Comparison of ENCODE assay signal across 8 cellular contexts in genomic region chr6:16712931-16713484, GRCh38. TPM values are rescaled to one million over a fixed set of nuclear protein-coding genes. Genes with fewer than 3 reads are reported as not detected.
A peak's percentile ranks its signal among the peaks of the same experiment; 100 is the strongest.
DNase-seq lines count a peak whose midpoint lies in the region; ATAC-seq and TF ChIP-seq lines count a peak whose summit lies in the region.

No MANE protein-coding gene starts in this region.

- H3K27ac ChIP-seq in aorta (ENCODE audit: low read depth in 1 of 2, low read length in 2 of 2) = peak overlapping the region in 1 of 2 donors; percentile 43

- no peaks in the 10 kb centered on the region for H3K36me3 ChIP-seq in mucosa of stomach (ENCODE audit: control insufficient read depth, insufficient read depth, low read length)
- no peaks in the 10 kb centered on the region for H3K36me3 ChIP-seq in aorta (ENCODE audit: control insufficient read depth in 1 of 2, insufficient read depth in 2 of 2, low read length in 1 of 2)

- no peak overlapping the region for H3K4me3 ChIP-seq in mucosa of stomach (ENCODE audit: low read length)
- H3K4me3 ChIP-seq in aorta (ENCODE audit: low read length in 2 of 2) = no peak overlapping the region

- H3K4me1 Mint-ChIP-seq in T-cell = peaks cover 29 to 47% (median 36%) of the 10 kb centered on the region in 3 donors
- H3K4me1 Mint-ChIP-seq in effector memory CD8-positive, alpha-beta T cell (ENCODE audit: low read depth in 2 of 2) = peaks cover 40 to 44% of the 10 kb centered on the region in 2 donors

- H3K27me3 ChIP-seq in mucosa of stomach (ENCODE audit: control insufficient read depth, insufficient read depth, low read length) (no peaks in the 10 kb centered on the region), aorta (ENCODE audit: control insufficient read depth in 1 of 2, insufficient read depth in 2 of 2, low read length in 1 of 2) (no peaks in the 10 kb centered on the region)

- H3K9me3 Mint-ChIP-seq in T-cell = no peaks in the 10 kb centered on the region
- H3K9me3 Mint-ChIP-seq in effector memory CD8-positive, alpha-beta T cell = no peaks in the 10 kb centered on the region

- peak; percentile 60 for TF ChIP-seq CTCF in GM12873 (IDR thresholded peaks at IDR 0.05; ENCODE audit: insufficient read depth, low read depth, low read length, missing control alignments)

- H3K27ac Mint-ChIP-seq in T-cell = peak overlapping the region; percentile 86 to 92
- peak overlapping the region; percentile 91 to 93 for H3K27ac Mint-ChIP-seq in effector memory CD8-positive, alpha-beta T cell

- H3K9me3 ChIP-seq in mucosa of stomach (ENCODE audit: control insufficient read depth, low read length) (no peaks in the 10 kb centered on the region), aorta (ENCODE audit: control insufficient read depth, low read length) (no peaks in the 10 kb centered on the region)

- H3K9ac ChIP-seq in mucosa of stomach (ENCODE audit: low read length) = peak overlapping the region; percentile 6

- H3K27me3 Mint-ChIP-seq in T-cell = no peaks in the 10 kb centered on the region
- no peaks in the 10 kb centered on the region for H3K27me3 Mint-ChIP-seq in effector memory CD8-positive, alpha-beta T cell

- H3K4me3 Mint-ChIP-seq in T-cell = peak overlapping the region; percentile 64 to 71 (median 68)
- peak overlapping the region; percentile 78 to 79 for H3K4me3 Mint-ChIP-seq in effector memory CD8-positive, alpha-beta T cell

- peak; percentile 14 for DNase-seq in 8988T
- DNase-seq in T-cell = no peak
- DNase-seq in effector memory CD8-positive, alpha-beta T cell = peak in 1 of 3 experiments; percentile 39
- DNase-seq in aorta = peak; percentile 80

- H3K36me3 Mint-ChIP-seq in T-cell = no peaks in the 10 kb centered on the region
- peaks cover 22% of the 10 kb centered on the region for H3K36me3 Mint-ChIP-seq in effector memory CD8-positive, alpha-beta T cell (ENCODE audit: insufficient read depth)

- H3K4me1 ChIP-seq in mucosa of stomach (ENCODE audit: control insufficient read depth, insufficient read depth, low read length) (peaks cover 22% of the 10 kb centered on the region), aorta (ENCODE audit: control insufficient read depth in 1 of 2, insufficient read depth in 2 of 2, low read length in 2 of 2) (peaks cover 0 to 8% of the 10 kb centered on the region in 2 donors)

- intact Hi-C loops in aorta (cut with DNase I) = no loop called here

- ATAC-seq in HG03378 (IDR thresholded peaks at IDR 0.05; ENCODE audit: unreplicated experiment) (peak; percentile 36), T-cell (replicated peaks in 1 of 4) (peak; percentile 16 to 36 (median 29)), aorta (ENCODE audit: low FRiP score) (peak; percentile 89), GM18870 (IDR thresholded peaks at IDR 0.05; ENCODE audit: unreplicated experiment) (no peak)
- ATAC-seq in effector memory CD8-positive, alpha-beta T cell (replicated peaks) = peak; percentile 25

- CTCF ChIA-PET in T-cell (lab: Charles Lee) = interaction anchor here (0.6 to 1.9 kb wide), 10 partner anchors 13 to 93 kb away, joined by 3 to 7 read pairs (median 3); no protein-coding TSS in a partner anchor

- 43 to 49% methylated on average over 7 of the region's 7 CpGs for WGBS in aorta, 2 donors

- POLR2A ChIA-PET in T-cell (lab: Charles Lee) = interaction anchor here in 1 of 2 donors (0.7 to 1.3 kb wide), 2 partner anchors 49 to 51 kb away, joined by 3 to 4 read pairs; no protein-coding TSS in a partner anchor

RNA-seq across cellular contexts. Expression of gene ATXN1, which starts 48.3 kb away (rescaled TPM):
- total RNA-seq in T-cell (100 to 1,000 TPM in 1 of 5 donors, 10 to 100 TPM in 4; 65.1 to 101 (median 77.5) TPM), aorta (10 to 100 TPM; 77.3 to 85.5 TPM)
- polyA plus RNA-seq in aorta = 10 to 100 TPM; 11.5 to 14.2 TPM

Comparison
In these comparisons a context has a peak if more than half of its experiments do, and no peak if none do; other contexts are left out.
1. DNase-seq: peak in 8988T (single experiment) and aorta (2 of 2); none in T-cell (0 of 34).